8 cellular contexts compared by ENCODE assay signal in genomic region chr9:35811364-35812024, GRCh38. TPM values are rescaled to one million over a fixed set of nuclear protein-coding genes. Genes with fewer than 3 reads are reported as not detected.
DNase-seq lines count a peak whose midpoint lies in the region; ATAC-seq and TF ChIP-seq lines count a peak whose summit lies in the region.

No MANE protein-coding gene starts in this region.

- TF ChIP-seq POLR2A in upper lobe of left lung (IDR thresholded peaks at IDR 0.05), result no peak

- H3K36me3 ChIP-seq in lower lobe of right lung (peaks cover 37% of the 10 kb centered on the region), upper lobe of left lung (peaks cover 0 to 32% (median 12%) of the 10 kb centered on the region in 4 donors)

- CTCF ChIA-PET in activated naive CD4-positive, alpha-beta T cell treated with anti-CD3 and anti-CD28 coated beads for 36 hours (lab: Charles Lee), result interaction anchor here (0.5 to 2.7 kb wide), 9 partner anchors 15 to 92 kb away, joined by 3 to 11 read pairs (median 4); no protein-coding TSS in a partner anchor

- no peaks in the 10 kb centered on the region for H3K27me3 Mint-ChIP-seq in activated naive CD4-positive, alpha-beta T cell treated with anti-CD3 and anti-CD28 coated beads for 36 hours (ENCODE audit: low read depth)
- H3K27me3 Mint-ChIP-seq in brain, result peaks cover 8% of the 10 kb centered on the region

- H3K27me3 ChIP-seq in lower lobe of right lung (ENCODE audit: low read depth), result no peaks in the 10 kb centered on the region
- no peaks in the 10 kb centered on the region for H3K27me3 ChIP-seq in upper lobe of left lung

- TF ChIP-seq EP300 in upper lobe of left lung (IDR thresholded peaks at IDR 0.05), result no peak

- peak overlapping the region; percentile 76 for H3K27ac ChIP-seq in lower lobe of right lung
- H3K27ac ChIP-seq in upper lobe of left lung, result peak overlapping the region in 3 of 4 donors; percentile 49 to 97 (median 71)

- peak overlapping the region; percentile 82 for H3K4me3 Mint-ChIP-seq in activated naive CD4-positive, alpha-beta T cell treated with anti-CD3 and anti-CD28 coated beads for 36 hours
- H3K4me3 Mint-ChIP-seq in brain, result peak overlapping the region; percentile 86 to 95 (median 92)

- H3K4me3 ChIP-seq in lower lobe of right lung, result peak overlapping the region; percentile 63
- peak overlapping the region; percentile 51 to 64 (median 54) for H3K4me3 ChIP-seq in upper lobe of left lung

- H3K36me3 Mint-ChIP-seq in activated naive CD4-positive, alpha-beta T cell treated with anti-CD3 and anti-CD28 coated beads for 36 hours (ENCODE audit: low read depth), result no peaks in the 10 kb centered on the region
- no peaks in the 10 kb centered on the region for H3K36me3 Mint-ChIP-seq in brain

- DNase-seq in activated naive CD4-positive, alpha-beta T cell treated with anti-CD3 and anti-CD28 coated beads for 36 hours, result no peak
- no peak for DNase-seq in activated naive CD4-positive, alpha-beta T cell treated with Interleukin-2 at 50 U/mL for 16 hours
- no peak for DNase-seq in lower lobe of right lung
- DNase-seq in upper lobe of left lung, result no peak
- no peak for DNase-seq in activated CD8-positive, alpha-beta memory T cell treated with anti-CD3 and anti-CD28 coated beads for 24 hours

- H3K9me3 ChIP-seq in lower lobe of right lung (no peaks in the 10 kb centered on the region), upper lobe of left lung (no peaks in the 10 kb centered on the region)

- WGBS in upper lobe of left lung, 2 donors, result 11 to 23% methylated on average over 11 to 13 of the region's 13 CpGs

- intact Hi-C loops in activated naive CD4-positive, alpha-beta T cell treated with anti-CD3 and anti-CD28 coated beads for 36 hours (cut with micrococcal nuclease), result loop anchor here (2.0 to 5.0 kb wide), 2 partner anchors 21 to 446 kb away; partner anchors contain the start of genes GNE and NPR2
- intact Hi-C loops in lower lobe of right lung (cut with DNase I), result no loop called here

- no peak for TF ChIP-seq CTCF in brain (conservative IDR thresholded peaks at IDR 0.05)
- no peak for TF ChIP-seq CTCF in lower lobe of right lung (IDR thresholded peaks at IDR 0.05)
- TF ChIP-seq CTCF in upper lobe of left lung (IDR thresholded peaks at IDR 0.05), result no peak

- peaks cover 32% of the 10 kb centered on the region for H3K4me1 ChIP-seq in lower lobe of right lung
- peaks cover 29 to 36% (median 34%) of the 10 kb centered on the region in 4 donors for H3K4me1 ChIP-seq in upper lobe of left lung

- H3K4me1 Mint-ChIP-seq in activated naive CD4-positive, alpha-beta T cell treated with anti-CD3 and anti-CD28 coated beads for 36 hours (ENCODE audit: low read depth), result peaks cover 32% of the 10 kb centered on the region
- peaks cover 51% of the 10 kb centered on the region for H3K4me1 Mint-ChIP-seq in brain

- no peaks in the 10 kb centered on the region for H3K9me3 Mint-ChIP-seq in activated naive CD4-positive, alpha-beta T cell treated with anti-CD3 and anti-CD28 coated beads for 36 hours
- H3K9me3 Mint-ChIP-seq in brain, result peaks cover 0 to 5% (median 4%) of the 10 kb centered on the region in 5 experiments

- H3K27ac Mint-ChIP-seq in activated naive CD4-positive, alpha-beta T cell treated with anti-CD3 and anti-CD28 coated beads for 36 hours, result peak overlapping the region; percentile 88
- peak overlapping the region; percentile 92 to 99 (median 98) for H3K27ac Mint-ChIP-seq in brain

- ATAC-seq in lower lobe of right lung, result no peak
- no peak for ATAC-seq in upper lobe of left lung (ENCODE audit: low FRiP score in 2 of 2)
- no peak for ATAC-seq in HG03354 (IDR thresholded peaks at IDR 0.05; ENCODE audit: poor library complexity, severe bottlenecking, unreplicated experiment)
- ATAC-seq in GM19463 (IDR thresholded peaks at IDR 0.05; ENCODE audit: unreplicated experiment), result no peak

RNA-seq across cellular contexts. Expression of gene SPAG8, which starts 0.6 kb away (rescaled TPM):
- total RNA-seq in activated naive CD4-positive, alpha-beta T cell treated with anti-CD3 and anti-CD28 coated beads for 36 hours, result 1 to 10 TPM in 1 of 2 experiments, under 1 TPM in 1; 0.95 to 1.1 TPM
- polyA plus RNA-seq in brain (ENCODE audit: insufficient read depth, low read depth, low replicate concordance), result 3.3 TPM
- 13.3 TPM for total RNA-seq in lower lobe of right lung
- 10 to 100 TPM in 3 of 6 donors, 1 to 10 TPM in 3; 2.5 to 43.0 (median 13.3) TPM for total RNA-seq in upper lobe of left lung

RNA-seq across cellular contexts. Expression of gene HINT2, which starts 3.3 kb away (rescaled TPM):
- total RNA-seq in activated naive CD4-positive, alpha-beta T cell treated with anti-CD3 and anti-CD28 coated beads for 36 hours, result 10 to 100 TPM; 61.0 to 68.3 TPM
- 172 TPM for polyA plus RNA-seq in brain (ENCODE audit: insufficient read depth, low read depth, low replicate concordance)
- total RNA-seq in lower lobe of right lung, result 32.6 TPM
- total RNA-seq in upper lobe of left lung, result 10 to 100 TPM; 15.7 to 57.9 (median 42.2) TPM

RNA-seq across cellular contexts. Expression of gene FAM221B, which starts 17.0 kb away (rescaled TPM):
- total RNA-seq in activated naive CD4-positive, alpha-beta T cell treated with anti-CD3 and anti-CD28 coated beads for 36 hours, result not detected
- not detected for polyA plus RNA-seq in brain (ENCODE audit: insufficient read depth, low read depth, low replicate concordance)
- total RNA-seq in lower lobe of right lung, result 0.32 TPM
- total RNA-seq in upper lobe of left lung, result under 1 TPM in 2 of 6 donors, not detected in 4; 0.10 to 0.15 TPM

RNA-seq across cellular contexts. Expression of gene TMEM8B, which starts 17.5 kb away (rescaled TPM):
- 1 to 10 TPM; 6.2 to 6.6 TPM for total RNA-seq in activated naive CD4-positive, alpha-beta T cell treated with anti-CD3 and anti-CD28 coated beads for 36 hours
- polyA plus RNA-seq in brain (ENCODE audit: insufficient read depth, low read depth, low replicate concordance), result 47.7 TPM
- 12.6 TPM for total RNA-seq in lower lobe of right lung
- total RNA-seq in upper lobe of left lung, result 10 to 100 TPM in 3 of 6 donors, 1 to 10 TPM in 3; 6.5 to 21.0 (median 10.0) TPM

RNA-seq across cellular contexts. Expression of gene NPR2, which starts 20.1 kb away (rescaled TPM):
- total RNA-seq in activated naive CD4-positive, alpha-beta T cell treated with anti-CD3 and anti-CD28 coated beads for 36 hours, result 1 to 10 TPM; 3.6 to 5.5 TPM
- 6.0 TPM for polyA plus RNA-seq in brain (ENCODE audit: insufficient read depth, low read depth, low replicate concordance)
- total RNA-seq in lower lobe of right lung (20.6 TPM), upper lobe of left lung (10 to 100 TPM in 4 of 6 donors, 1 to 10 TPM in 2; 8.3 to 46.1 (median 13.1) TPM)
